ENCODE assay signal across 2 cellular contexts in the genomic region with DNA sequence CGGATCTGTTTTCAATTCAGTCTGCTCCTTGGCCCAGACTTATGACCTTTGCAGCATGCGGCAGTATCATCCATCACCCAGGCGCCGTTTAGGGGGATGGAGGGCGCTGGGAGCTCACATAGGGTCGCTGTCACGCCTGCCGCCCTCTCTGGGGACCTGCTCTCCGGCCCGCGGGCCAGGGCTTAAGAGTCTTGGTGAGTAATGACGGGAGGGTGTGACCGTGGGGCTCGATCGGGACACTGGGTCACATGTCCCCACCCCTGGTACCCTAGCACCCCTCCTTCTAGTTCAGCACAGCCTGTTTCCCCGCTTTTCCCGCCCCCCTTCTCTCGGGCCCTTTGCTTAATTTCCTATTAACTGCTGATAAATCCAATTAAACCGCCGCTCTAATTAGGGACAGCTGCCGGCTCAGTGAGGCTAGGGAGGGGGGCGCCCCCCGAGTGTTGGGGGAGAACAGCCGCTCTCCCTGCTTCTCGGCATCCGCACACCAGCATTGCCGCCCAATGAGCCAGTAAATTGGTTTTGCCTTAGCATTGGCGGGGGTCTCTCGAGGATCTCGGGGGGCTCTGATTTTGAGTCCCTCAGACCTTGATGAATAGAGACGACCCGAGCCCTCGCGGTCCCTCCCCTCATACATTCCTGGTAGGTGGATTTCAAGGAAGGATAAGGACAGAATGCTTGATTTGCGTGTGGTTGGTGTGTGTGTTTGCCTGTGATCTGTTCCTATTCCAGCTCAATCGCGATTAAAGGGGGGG.
TF ChIP-seq lines count a peak whose summit lies in the region.

No MANE protein-coding gene starts in this region.

TF ChIP-seq in SK-N-SH, 30 proteins besides CTCF, POLR2A, EP300 and RAD21 (continued from another document):
- no peak for TF ChIP-seq TCF12 (IDR thresholded peaks at IDR 0.05)
- no peak for TF ChIP-seq RFX5 (IDR thresholded peaks at IDR 0.05; ENCODE audit: low read length)
- TF ChIP-seq SMC3 (IDR thresholded peaks at IDR 0.05; ENCODE audit: low read depth, low read length) = no peak
- no peak for TF ChIP-seq NFIC (IDR thresholded peaks at IDR 0.05; ENCODE audit: borderline replicate concordance)
- TF ChIP-seq, protein P1, sequence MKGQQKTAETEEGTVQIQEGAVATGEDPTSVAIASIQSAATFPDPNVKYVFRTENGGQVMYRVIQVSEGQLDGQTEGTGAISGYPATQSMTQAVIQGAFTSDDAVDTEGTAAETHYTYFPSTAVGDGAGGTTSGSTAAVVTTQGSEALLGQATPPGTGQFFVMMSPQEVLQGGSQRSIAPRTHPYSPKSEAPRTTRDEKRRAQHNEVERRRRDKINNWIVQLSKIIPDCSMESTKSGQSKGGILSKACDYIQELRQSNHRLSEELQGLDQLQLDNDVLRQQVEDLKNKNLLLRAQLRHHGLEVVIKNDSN (IDR thresholded peaks at IDR 0.05; ENCODE audit: borderline replicate concordance, low read depth) = no peak
- TF ChIP-seq, protein P2, sequence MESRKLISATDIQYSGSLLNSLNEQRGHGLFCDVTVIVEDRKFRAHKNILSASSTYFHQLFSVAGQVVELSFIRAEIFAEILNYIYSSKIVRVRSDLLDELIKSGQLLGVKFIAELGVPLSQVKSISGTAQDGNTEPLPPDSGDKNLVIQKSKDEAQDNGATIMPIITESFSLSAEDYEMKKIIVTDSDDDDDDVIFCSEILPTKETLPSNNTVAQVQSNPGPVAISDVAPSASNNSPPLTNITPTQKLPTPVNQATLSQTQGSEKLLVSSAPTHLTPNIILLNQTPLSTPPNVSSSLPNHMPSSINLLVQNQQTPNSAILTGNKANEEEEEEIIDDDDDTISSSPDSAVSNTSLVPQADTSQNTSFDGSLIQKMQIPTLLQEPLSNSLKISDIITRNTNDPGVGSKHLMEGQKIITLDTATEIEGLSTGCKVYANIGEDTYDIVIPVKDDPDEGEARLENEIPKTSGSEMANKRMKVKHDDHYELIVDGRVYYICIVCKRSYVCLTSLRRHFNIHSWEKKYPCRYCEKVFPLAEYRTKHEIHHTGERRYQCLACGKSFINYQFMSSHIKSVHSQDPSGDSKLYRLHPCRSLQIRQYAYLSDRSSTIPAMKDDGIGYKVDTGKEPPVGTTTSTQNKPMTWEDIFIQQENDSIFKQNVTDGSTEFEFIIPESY (IDR thresholded peaks at IDR 0.05; ENCODE audit: borderline replicate concordance, low read depth) = no peak
- TF ChIP-seq, protein P3, sequence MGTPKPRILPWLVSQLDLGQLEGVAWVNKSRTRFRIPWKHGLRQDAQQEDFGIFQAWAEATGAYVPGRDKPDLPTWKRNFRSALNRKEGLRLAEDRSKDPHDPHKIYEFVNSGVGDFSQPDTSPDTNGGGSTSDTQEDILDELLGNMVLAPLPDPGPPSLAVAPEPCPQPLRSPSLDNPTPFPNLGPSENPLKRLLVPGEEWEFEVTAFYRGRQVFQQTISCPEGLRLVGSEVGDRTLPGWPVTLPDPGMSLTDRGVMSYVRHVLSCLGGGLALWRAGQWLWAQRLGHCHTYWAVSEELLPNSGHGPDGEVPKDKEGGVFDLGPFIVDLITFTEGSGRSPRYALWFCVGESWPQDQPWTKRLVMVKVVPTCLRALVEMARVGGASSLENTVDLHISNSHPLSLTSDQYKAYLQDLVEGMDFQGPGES (IDR thresholded peaks at IDR 0.05; ENCODE audit: low read depth, low read length) = no peak
- TF ChIP-seq YY1 (IDR thresholded peaks at IDR 0.05; ENCODE audit: low read depth) = no peak
- TF ChIP-seq, protein P4, sequence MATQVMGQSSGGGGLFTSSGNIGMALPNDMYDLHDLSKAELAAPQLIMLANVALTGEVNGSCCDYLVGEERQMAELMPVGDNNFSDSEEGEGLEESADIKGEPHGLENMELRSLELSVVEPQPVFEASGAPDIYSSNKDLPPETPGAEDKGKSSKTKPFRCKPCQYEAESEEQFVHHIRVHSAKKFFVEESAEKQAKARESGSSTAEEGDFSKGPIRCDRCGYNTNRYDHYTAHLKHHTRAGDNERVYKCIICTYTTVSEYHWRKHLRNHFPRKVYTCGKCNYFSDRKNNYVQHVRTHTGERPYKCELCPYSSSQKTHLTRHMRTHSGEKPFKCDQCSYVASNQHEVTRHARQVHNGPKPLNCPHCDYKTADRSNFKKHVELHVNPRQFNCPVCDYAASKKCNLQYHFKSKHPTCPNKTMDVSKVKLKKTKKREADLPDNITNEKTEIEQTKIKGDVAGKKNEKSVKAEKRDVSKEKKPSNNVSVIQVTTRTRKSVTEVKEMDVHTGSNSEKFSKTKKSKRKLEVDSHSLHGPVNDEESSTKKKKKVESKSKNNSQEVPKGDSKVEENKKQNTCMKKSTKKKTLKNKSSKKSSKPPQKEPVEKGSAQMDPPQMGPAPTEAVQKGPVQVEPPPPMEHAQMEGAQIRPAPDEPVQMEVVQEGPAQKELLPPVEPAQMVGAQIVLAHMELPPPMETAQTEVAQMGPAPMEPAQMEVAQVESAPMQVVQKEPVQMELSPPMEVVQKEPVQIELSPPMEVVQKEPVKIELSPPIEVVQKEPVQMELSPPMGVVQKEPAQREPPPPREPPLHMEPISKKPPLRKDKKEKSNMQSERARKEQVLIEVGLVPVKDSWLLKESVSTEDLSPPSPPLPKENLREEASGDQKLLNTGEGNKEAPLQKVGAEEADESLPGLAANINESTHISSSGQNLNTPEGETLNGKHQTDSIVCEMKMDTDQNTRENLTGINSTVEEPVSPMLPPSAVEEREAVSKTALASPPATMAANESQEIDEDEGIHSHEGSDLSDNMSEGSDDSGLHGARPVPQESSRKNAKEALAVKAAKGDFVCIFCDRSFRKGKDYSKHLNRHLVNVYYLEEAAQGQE (IDR thresholded peaks at IDR 0.05; ENCODE audit: low read depth, low read length) = no peak

TF ChIP-seq in SK-N-SH treated with all-trans-retinoic acid at 6 μM for 48 hours, 23 proteins besides CTCF, POLR2A, EP300 and RAD21 (continued from another document):
- no peak for TF ChIP-seq SNAI2 (CRISPR knock-in tag; IDR thresholded peaks at IDR 0.05)
- TF ChIP-seq CSDC2 (CRISPR knock-in tag; IDR thresholded peaks at IDR 0.05) = no peak
- TF ChIP-seq ISL1 (CRISPR knock-in tag; IDR thresholded peaks at IDR 0.05) = no peak
- TF ChIP-seq, protein P5, sequence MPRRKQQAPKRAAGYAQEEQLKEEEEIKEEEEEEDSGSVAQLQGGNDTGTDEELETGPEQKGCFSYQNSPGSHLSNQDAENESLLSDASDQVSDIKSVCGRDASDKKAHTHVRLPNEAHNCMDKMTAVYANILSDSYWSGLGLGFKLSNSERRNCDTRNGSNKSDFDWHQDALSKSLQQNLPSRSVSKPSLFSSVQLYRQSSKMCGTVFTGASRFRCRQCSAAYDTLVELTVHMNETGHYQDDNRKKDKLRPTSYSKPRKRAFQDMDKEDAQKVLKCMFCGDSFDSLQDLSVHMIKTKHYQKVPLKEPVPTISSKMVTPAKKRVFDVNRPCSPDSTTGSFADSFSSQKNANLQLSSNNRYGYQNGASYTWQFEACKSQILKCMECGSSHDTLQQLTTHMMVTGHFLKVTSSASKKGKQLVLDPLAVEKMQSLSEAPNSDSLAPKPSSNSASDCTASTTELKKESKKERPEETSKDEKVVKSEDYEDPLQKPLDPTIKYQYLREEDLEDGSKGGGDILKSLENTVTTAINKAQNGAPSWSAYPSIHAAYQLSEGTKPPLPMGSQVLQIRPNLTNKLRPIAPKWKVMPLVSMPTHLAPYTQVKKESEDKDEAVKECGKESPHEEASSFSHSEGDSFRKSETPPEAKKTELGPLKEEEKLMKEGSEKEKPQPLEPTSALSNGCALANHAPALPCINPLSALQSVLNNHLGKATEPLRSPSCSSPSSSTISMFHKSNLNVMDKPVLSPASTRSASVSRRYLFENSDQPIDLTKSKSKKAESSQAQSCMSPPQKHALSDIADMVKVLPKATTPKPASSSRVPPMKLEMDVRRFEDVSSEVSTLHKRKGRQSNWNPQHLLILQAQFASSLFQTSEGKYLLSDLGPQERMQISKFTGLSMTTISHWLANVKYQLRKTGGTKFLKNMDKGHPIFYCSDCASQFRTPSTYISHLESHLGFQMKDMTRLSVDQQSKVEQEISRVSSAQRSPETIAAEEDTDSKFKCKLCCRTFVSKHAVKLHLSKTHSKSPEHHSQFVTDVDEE (CRISPR knock-in tag; IDR thresholded peaks at IDR 0.05) = no peak
- no peak for TF ChIP-seq ZNF8 (CRISPR knock-in tag; IDR thresholded peaks at IDR 0.05)
- no peak for TF ChIP-seq GLIS3 (CRISPR knock-in tag; IDR thresholded peaks at IDR 0.05)
- TF ChIP-seq POU6F1 (CRISPR knock-in tag; IDR thresholded peaks at IDR 0.05; ENCODE audit: borderline replicate concordance, low read depth) = no peak
- no peak for TF ChIP-seq ZFP3 (CRISPR knock-in tag; IDR thresholded peaks at IDR 0.05)
- no peak for TF ChIP-seq TOX (CRISPR knock-in tag; IDR thresholded peaks at IDR 0.05; ENCODE audit: borderline replicate concordance)
- TF ChIP-seq ESRRG (CRISPR knock-in tag; IDR thresholded peaks at IDR 0.05) = no peak
- TF ChIP-seq, protein P6, sequence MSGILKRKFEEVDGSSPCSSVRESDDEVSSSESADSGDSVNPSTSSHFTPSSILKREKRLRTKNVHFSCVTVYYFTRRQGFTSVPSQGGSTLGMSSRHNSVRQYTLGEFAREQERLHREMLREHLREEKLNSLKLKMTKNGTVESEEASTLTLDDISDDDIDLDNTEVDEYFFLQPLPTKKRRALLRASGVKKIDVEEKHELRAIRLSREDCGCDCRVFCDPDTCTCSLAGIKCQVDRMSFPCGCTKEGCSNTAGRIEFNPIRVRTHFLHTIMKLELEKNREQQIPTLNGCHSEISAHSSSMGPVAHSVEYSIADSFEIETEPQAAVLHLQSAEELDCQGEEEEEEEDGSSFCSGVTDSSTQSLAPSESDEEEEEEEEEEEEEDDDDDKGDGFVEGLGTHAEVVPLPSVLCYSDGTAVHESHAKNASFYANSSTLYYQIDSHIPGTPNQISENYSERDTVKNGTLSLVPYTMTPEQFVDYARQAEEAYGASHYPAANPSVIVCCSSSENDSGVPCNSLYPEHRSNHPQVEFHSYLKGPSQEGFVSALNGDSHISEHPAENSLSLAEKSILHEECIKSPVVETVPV (CRISPR knock-in tag; IDR thresholded peaks at IDR 0.05) = no peak
- no peak for TF ChIP-seq ZC3H10 (CRISPR knock-in tag; IDR thresholded peaks at IDR 0.05)
- no peak for TF ChIP-seq OSR1 (CRISPR knock-in tag; IDR thresholded peaks at IDR 0.05)
- TF ChIP-seq, protein P7, sequence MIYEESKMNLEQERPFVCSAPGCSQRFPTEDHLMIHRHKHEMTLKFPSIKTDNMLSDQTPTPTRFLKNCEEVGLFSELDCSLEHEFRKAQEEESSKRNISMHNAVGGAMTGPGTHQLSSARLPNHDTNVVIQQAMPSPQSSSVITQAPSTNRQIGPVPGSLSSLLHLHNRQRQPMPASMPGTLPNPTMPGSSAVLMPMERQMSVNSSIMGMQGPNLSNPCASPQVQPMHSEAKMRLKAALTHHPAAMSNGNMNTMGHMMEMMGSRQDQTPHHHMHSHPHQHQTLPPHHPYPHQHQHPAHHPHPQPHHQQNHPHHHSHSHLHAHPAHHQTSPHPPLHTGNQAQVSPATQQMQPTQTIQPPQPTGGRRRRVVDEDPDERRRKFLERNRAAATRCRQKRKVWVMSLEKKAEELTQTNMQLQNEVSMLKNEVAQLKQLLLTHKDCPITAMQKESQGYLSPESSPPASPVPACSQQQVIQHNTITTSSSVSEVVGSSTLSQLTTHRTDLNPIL (CRISPR knock-in tag; IDR thresholded peaks at IDR 0.05; ENCODE audit: low read depth) = no peak
TF ChIP-seq in SK-N-SH treated with all-trans-retinoic acid at 6 μM for 48 hours: peak in this region for 0.
